Comparison of ENCODE assay signal across 1 cellular context in genomic region chr9:128684065-128684324, GRCh38.
A peak's percentile ranks its signal among the peaks of the same experiment; 100 is the strongest.
TF ChIP-seq lines count a peak whose summit lies in the region.

No MANE protein-coding gene starts in this region.

TF ChIP-seq in H1, 55 proteins besides CTCF, POLR2A, EP300 and RAD21:
- TF ChIP-seq RNF2 (IDR thresholded peaks at IDR 0.05; ENCODE audit: borderline replicate concordance, low read depth, low read length, missing control alignments, poor library complexity, severe bottlenecking) (no peak), PHF8 (conservative IDR thresholded peaks at IDR 0.05; ENCODE audit: low read depth, low read length) (peak; percentile 43; the same call in 1 of the 2 replicates), TBP (IDR thresholded peaks at IDR 0.05; ENCODE audit: low read depth, low read length) (no peak), CREB1 (IDR thresholded peaks at IDR 0.05) (no peak), SP1 (IDR thresholded peaks at IDR 0.05; ENCODE audit: low read depth, low read length) (no peak), FOSL1 (IDR thresholded peaks at IDR 0.05; ENCODE audit: insufficient read depth, low read depth, low read length) (no peak), SP4 (IDR thresholded peaks at IDR 0.05; ENCODE audit: low read length) (no peak), HDAC6 (IDR thresholded peaks at IDR 0.05; ENCODE audit: low read depth, low read length) (no peak), POLR2AphosphoS5 (IDR thresholded peaks at IDR 0.05; ENCODE audit: low read depth, low read length) (peak; percentile 80; the same call in 1 of the 2 replicates), CTBP2 (IDR thresholded peaks at IDR 0.05; ENCODE audit: borderline replicate concordance, insufficient read depth, insufficient read length, low read length) (no peak), KDM4A (IDR thresholded peaks at IDR 0.05; ENCODE audit: low read depth, low read length, severe bottlenecking) (no peak)
